8 cellular contexts compared by ENCODE assay signal in genomic region chr1:151994956-151995355, GRCh38. TPM values are rescaled to one million over a fixed set of nuclear protein-coding genes. Genes with fewer than 3 reads are reported as not detected.
DNase-seq lines count a peak whose midpoint lies in the region; ATAC-seq and TF ChIP-seq lines count a peak whose summit lies in the region.

No MANE protein-coding gene starts in this region.

- no peaks in the 10 kb centered on the region for H3K36me3 Mint-ChIP-seq in endothelial cell (ENCODE audit: low read depth, unreplicated experiment)

- H3K27ac Mint-ChIP-seq in endothelial cell (ENCODE audit: unreplicated experiment) = no peak overlapping the region

- peak overlapping the region; percentile 43 for H3K4me3 Mint-ChIP-seq in endothelial cell (ENCODE audit: unreplicated experiment)

- peaks cover 14% of the 10 kb centered on the region for H3K4me1 Mint-ChIP-seq in endothelial cell (ENCODE audit: unreplicated experiment)

- no peaks in the 10 kb centered on the region for H3K9me3 Mint-ChIP-seq in endothelial cell (ENCODE audit: unreplicated experiment)

- H3K27me3 Mint-ChIP-seq in endothelial cell (ENCODE audit: unreplicated experiment) = peaks cover 5% of the 10 kb centered on the region

- peak; percentile 97 for DNase-seq in ELR (ENCODE audit: low read depth)
- no peak for DNase-seq in endothelial cell (ENCODE audit: low spot score)
- DNase-seq in renal cortical epithelial cell (ENCODE audit: low read depth) = peak; percentile 96
- no peak for DNase-seq in germinal center (ENCODE audit: low spot score)

- ATAC-seq in GM19351 (IDR thresholded peaks at IDR 0.05; ENCODE audit: unreplicated experiment) = no peak
- no peak for ATAC-seq in HG03521 (IDR thresholded peaks at IDR 0.05; ENCODE audit: unreplicated experiment)
- no peak for ATAC-seq in HG03460 (IDR thresholded peaks at IDR 0.05; ENCODE audit: unreplicated experiment)

- no peak for TF ChIP-seq CTCF in endothelial cell (IDR thresholded peaks at IDR 0.05; ENCODE audit: unreplicated experiment)

TF ChIP-seq in PFSK-1, 5 proteins besides CTCF, POLR2A, EP300 and RAD21:
- TF ChIP-seq POLR2AphosphoS5 (IDR thresholded peaks at IDR 0.05; ENCODE audit: low read depth, low read length) (no peak), REST (IDR thresholded peaks at IDR 0.05; ENCODE audit: insufficient read depth in 1 of 2, low read depth in 2 of 2, low read length in 2 of 2) (peak; percentile 53 to 84; a peak in 3 of 4 replicates), TAF1 (IDR thresholded peaks at IDR 0.05; ENCODE audit: borderline replicate concordance, insufficient read depth, low read length) (no peak), FOXP2 (optimal IDR thresholded peaks at IDR 0.05; ENCODE audit: borderline replicate concordance, extremely low read depth, extremely low read length, insufficient read depth) (no peak), SIN3A (IDR thresholded peaks at IDR 0.05; ENCODE audit: borderline replicate concordance, insufficient read depth, low read length) (peak; percentile 73; the same call in 1 of the 2 replicates)

RNA-seq across cellular contexts. Expression of gene S100A10, which starts 1.3 kb away (rescaled TPM):
- 256 TPM for polyA plus RNA-seq in PFSK-1 (2012; ENCODE audit: insufficient read length, low read depth)
- 241 TPM for total RNA-seq in endothelial cell (ENCODE audit: unreplicated experiment)
- total RNA-seq in renal cortical epithelial cell = 221 and 239 TPM in 2 replicates

RNA-seq across cellular contexts. Expression of gene S100A11, which starts 41.8 kb away (rescaled TPM):
- 1,164 TPM for polyA plus RNA-seq in PFSK-1 (2012; ENCODE audit: insufficient read length, low read depth)
- total RNA-seq in endothelial cell (ENCODE audit: unreplicated experiment) = 1,124 TPM
- total RNA-seq in renal cortical epithelial cell = 57.5 and 77.9 TPM in 2 replicates

Comparison
In these comparisons a context has a peak if more than half of its experiments do, and no peak if none do; other contexts are left out.
1. DNase-seq: peak in ELR (single experiment) and renal cortical epithelial cell (single experiment); none in endothelial cell (single experiment) and germinal center (single experiment).
2. RNA of gene S100A11, which starts 41.8 kb away (total RNA-seq): 1,124 TPM in endothelial cell (single experiment); 57.5 to 77.9 TPM in renal cortical epithelial cell; every median in the first group is over 10 times any median in the second.